9 cellular contexts compared by ENCODE assay signal in the genomic region with DNA sequence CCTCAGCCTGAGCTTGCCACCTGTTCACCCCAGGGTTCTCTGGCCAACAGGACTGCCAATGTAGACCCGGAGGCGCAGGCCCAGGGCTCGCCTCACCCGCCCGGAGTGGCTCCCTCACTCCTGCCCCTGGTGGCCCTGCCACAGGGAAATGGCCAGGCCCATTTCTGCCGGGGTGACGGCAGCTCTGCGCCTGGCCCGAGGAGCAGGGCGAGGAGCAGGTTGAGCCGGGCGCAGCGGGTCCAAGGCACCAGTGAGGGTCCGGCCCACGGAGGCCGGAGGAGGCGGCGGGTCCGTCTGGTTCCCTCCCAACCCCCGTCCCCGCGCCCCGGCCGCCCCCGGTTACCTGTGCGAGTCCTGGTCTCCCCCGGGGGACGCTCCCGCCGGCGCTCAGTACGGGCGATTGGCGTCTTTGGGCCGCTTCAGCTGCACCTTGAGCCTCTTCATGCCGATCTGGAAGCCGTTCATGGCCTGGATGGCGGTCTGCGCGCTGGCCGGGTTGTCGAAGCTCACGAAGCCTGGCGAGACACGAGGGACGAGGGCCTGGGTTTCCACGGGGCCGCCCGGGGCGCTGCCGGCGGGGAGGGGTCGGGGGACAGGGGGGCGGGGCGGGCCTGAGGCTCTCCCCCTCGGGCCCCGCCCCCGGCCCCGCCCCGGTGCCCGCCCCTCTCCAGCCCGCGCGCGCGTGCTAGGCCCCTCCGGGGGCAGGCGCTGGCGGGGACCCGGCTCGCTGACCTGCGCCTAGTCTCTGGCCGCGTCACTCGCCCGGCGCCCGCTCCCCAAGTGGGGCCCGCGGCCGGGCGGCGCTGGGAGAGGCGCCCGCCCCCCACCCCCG.
DNase-seq lines count a peak whose midpoint lies in the region; ATAC-seq, FAIRE-seq and TF ChIP-seq lines count a peak whose summit lies in the region.
"Had no signal": no experiment of that assay in that cellular context is flagged by ENCODE, and none has a peak within 500 bp of the region (broad histone marks: within the 10 kb centered on the region; RNA-seq: fewer than 3 reads in every experiment).

No MANE protein-coding gene starts in this region.

- no peaks in the 10 kb centered on the region for H3K9me3 ChIP-seq in HepG2 (ENCODE audit: low read length)

- H3K4me1 Mint-ChIP-seq in activated CD8-positive, alpha-beta T cell treated with anti-CD3 and anti-CD28 coated beads for 36 hours (ENCODE audit: low read depth) = no peaks in the 10 kb centered on the region
- H3K4me1 Mint-ChIP-seq in activated T-helper 2 cell treated with anti-CD3 and anti-CD28 coated beads, Interferon-gamma antibody, Interleukin-2, Interleukin-4, amounts not matched to agents 10 μg/mL and 5 μg/mL and 100 μg/mL, durations not matched to agents 14 hours and 24 hours and 36 hours (ENCODE audit: low read depth) = no peaks in the 10 kb centered on the region

- peaks cover 8% of the 10 kb centered on the region for H3K4me1 ChIP-seq in HepG2 (ENCODE audit: insufficient read depth, low read length)

- H3K27ac Mint-ChIP-seq in activated CD8-positive, alpha-beta T cell treated with anti-CD3 and anti-CD28 coated beads for 36 hours = no peak overlapping the region
- H3K27ac Mint-ChIP-seq in activated T-helper 2 cell treated with anti-CD3 and anti-CD28 coated beads, Interferon-gamma antibody, Interleukin-2, Interleukin-4, amounts not matched to agents 10 μg/mL and 5 μg/mL and 100 μg/mL, durations not matched to agents 14 hours and 24 hours and 36 hours = no peak overlapping the region

- H3K36me3 Mint-ChIP-seq in activated CD8-positive, alpha-beta T cell treated with anti-CD3 and anti-CD28 coated beads for 36 hours (ENCODE audit: low read depth) = no peaks in the 10 kb centered on the region
- no peaks in the 10 kb centered on the region for H3K36me3 Mint-ChIP-seq in activated T-helper 2 cell treated with anti-CD3 and anti-CD28 coated beads, Interferon-gamma antibody, Interleukin-2, Interleukin-4, amounts not matched to agents 10 μg/mL and 5 μg/mL and 100 μg/mL, durations not matched to agents 14 hours and 24 hours and 36 hours (ENCODE audit: low read depth)

- peaks cover 1 to 48% of the 10 kb centered on the region in 2 experiments; a peak in 4 of 5 replicates for H3K27me3 ChIP-seq in HepG2 (ENCODE audit: control insufficient read depth in 1 of 2, insufficient read depth in 2 of 2, low read length in 2 of 2)

- POLR2A ChIA-PET in activated CD8-positive, alpha-beta T cell treated with anti-CD3 and anti-CD28 coated beads for 36 hours (lab: Charles Lee) = no interaction called here
- POLR2A ChIA-PET in HepG2 (lab: Yijun Ruan, JAX) = no interaction called here

- TF ChIP-seq POLR2A in HepG2 (IDR thresholded peaks at IDR 0.05; ENCODE audit: insufficient read depth in 1 of 2, low read depth in 2 of 2, low read length in 2 of 2) = no peak
- TF ChIP-seq POLR2A in GM12892 (IDR thresholded peaks at IDR 0.05; ENCODE audit: low read depth, low read length) = no peak

- peak overlapping the region in 2 of 3 experiments; percentile 43 to 67; a peak in 3 of 6 replicates for H3K4me3 ChIP-seq in HepG2 (replicated peaks in 1 of 3; ENCODE audit: insufficient read depth in 1 of 3, low read depth in 2 of 3, low read length in 3 of 3)

- H3K4me3 Mint-ChIP-seq in activated CD8-positive, alpha-beta T cell treated with anti-CD3 and anti-CD28 coated beads for 36 hours = no peak overlapping the region
- H3K4me3 Mint-ChIP-seq in activated T-helper 2 cell treated with anti-CD3 and anti-CD28 coated beads, Interferon-gamma antibody, Interleukin-2, Interleukin-4, amounts not matched to agents 10 μg/mL and 5 μg/mL and 100 μg/mL, durations not matched to agents 14 hours and 24 hours and 36 hours (ENCODE audit: low read depth) = no peak overlapping the region

- no peaks in the 10 kb centered on the region for H3K9me3 Mint-ChIP-seq in activated CD8-positive, alpha-beta T cell treated with anti-CD3 and anti-CD28 coated beads for 36 hours
- H3K9me3 Mint-ChIP-seq in activated T-helper 2 cell treated with anti-CD3 and anti-CD28 coated beads, Interferon-gamma antibody, Interleukin-2, Interleukin-4, amounts not matched to agents 10 μg/mL and 5 μg/mL and 100 μg/mL, durations not matched to agents 14 hours and 24 hours and 36 hours = no peaks in the 10 kb centered on the region

- no peak overlapping the region for H3K27ac ChIP-seq in HepG2 (ENCODE audit: extremely low read length, insufficient read depth, low read length)

- TF ChIP-seq CTCF in activated CD8-positive, alpha-beta T cell treated with anti-CD3 and anti-CD28 coated beads for 36 hours (IDR thresholded peaks at IDR 0.05) = no peak
- TF ChIP-seq CTCF in HepG2 (CRISPR knock-in tag; IDR thresholded peaks at IDR 0.05) = no peak

- FAIRE-seq in HepG2 (lab: Jason Lieb, UNC) (no peak), GM12892 (lab: Jason Lieb, UNC) (no peak)
- FAIRE-seq: G401.6 had no signal

- no TSS peak for BruUV-seq in HepG2 (replicated peaks; lab: Mats Ljungman, UMichigan)

- 99% methylated on average over 16 of the region's 86 CpGs for WGBS in HepG2 (ENCODE audit: low lambda C conversion rate)

- ATAC-seq in Right ventricle myocardium inferior (peak; percentile 20), HepG2 (peak; percentile 69), GM19452 (IDR thresholded peaks at IDR 0.05; ENCODE audit: unreplicated experiment) (no peak)
- ATAC-seq in activated CD8-positive, alpha-beta T cell treated with anti-CD3 and anti-CD28 coated beads for 36 hours = peak; percentile 66

- no peak overlapping the region for H3K9ac ChIP-seq in HepG2 (ENCODE audit: insufficient read depth, low read depth, low read length)

- no peaks in the 10 kb centered on the region for H3K79me2 ChIP-seq in HepG2 (ENCODE audit: insufficient read depth, low read length)

- no peak for TF ChIP-seq RAD21 in HepG2 (CRISPR knock-in tag; IDR thresholded peaks at IDR 0.05)

- in situ Hi-C loops in HepG2 (cut with HindIII; ENCODE audit: extremely low pct_ligation_motif_present, low pct_unique_long_range_greater_than_20kb) = no loop called here

- H2AFZ ChIP-seq in HepG2 (ENCODE audit: low read length) = no peak overlapping the region

- H3K36me3 ChIP-seq in HepG2 (replicated peaks in 1 of 2; ENCODE audit: control insufficient read depth in 1 of 2, insufficient read depth in 2 of 2, low read length in 2 of 2) = no peaks in the 10 kb centered on the region

- H4K20me1 ChIP-seq in HepG2 (ENCODE audit: insufficient read depth, low read length) = 0 out of 2 replicates have a peak, but pooled peaks cover 3% of the 10 kb centered on the region

- H3K4me2 ChIP-seq in HepG2 (ENCODE audit: low read depth, low read length) = 0 out of 2 replicates have a peak overlapping the region, but pooled peaks have one; percentile 61

- DNase-seq in Right ventricle myocardium inferior (ENCODE audit: missing footprints) (no peak), cardiac septum (ENCODE audit: low spot score) (no peak), HepG2 (ENCODE audit: low spot score) (no peak), GM12892 (ENCODE audit: insufficient read length) (no peak), NCI-H748 (lab: John Stamatoyannopoulos, UW; ENCODE audit: unreplicated experiment) (no peak)
- peak; percentile 16 for DNase-seq in activated CD8-positive, alpha-beta T cell treated with anti-CD3 and anti-CD28 coated beads for 36 hours
- no peak for DNase-seq in activated T-helper 2 cell treated with anti-CD3 and anti-CD28 coated beads, Interferon-gamma antibody, Interleukin-2, Interleukin-4, amounts not matched to agents 10 μg/mL and 5 μg/mL and 100 μg/mL, durations not matched to agents 14 hours and 24 hours and 36 hours (ENCODE audit: low spot score)

- intact Hi-C loops in Right ventricle myocardium inferior (cut with DNase I) = no loop called here
- intact Hi-C loops in cardiac septum (cut with DNase I) = no loop called here
- intact Hi-C loops in activated CD8-positive, alpha-beta T cell treated with anti-CD3 and anti-CD28 coated beads for 36 hours (cut with micrococcal nuclease) = no loop called here
- intact Hi-C loops in HepG2 (cut with micrococcal nuclease; ENCODE audit: unreplicated experiment) = loop anchor here (1.0 kb wide), 1 partner anchor 90 kb away; no protein-coding TSS in a partner anchor
- intact Hi-C loops in activated T-helper 2 cell treated with anti-CD3 and anti-CD28 coated beads, Interferon-gamma antibody, Interleukin-2, Interleukin-4, amounts not matched to agents 10 μg/mL and 5 μg/mL and 100 μg/mL, durations not matched to agents 14 hours and 24 hours and 36 hours (cut with micrococcal nuclease) = no loop called here

- peaks cover 47% of the 10 kb centered on the region for H3K27me3 Mint-ChIP-seq in activated CD8-positive, alpha-beta T cell treated with anti-CD3 and anti-CD28 coated beads for 36 hours
- peaks cover 29% of the 10 kb centered on the region for H3K27me3 Mint-ChIP-seq in activated T-helper 2 cell treated with anti-CD3 and anti-CD28 coated beads, Interferon-gamma antibody, Interleukin-2, Interleukin-4, amounts not matched to agents 10 μg/mL and 5 μg/mL and 100 μg/mL, durations not matched to agents 14 hours and 24 hours and 36 hours (ENCODE audit: low read depth)

- TF ChIP-seq EP300 in HepG2 (IDR thresholded peaks at IDR 0.05; ENCODE audit: low read depth in 2 of 2, low read length in 2 of 2) (no peak), HepG2 (CRISPR knock-in tag; IDR thresholded peaks at IDR 0.05; ENCODE audit: borderline replicate concordance) (no peak)

- CTCF ChIA-PET in activated CD8-positive, alpha-beta T cell treated with anti-CD3 and anti-CD28 coated beads for 36 hours (lab: Charles Lee) = no interaction called here
- CTCF ChIA-PET in HepG2 (lab: Yijun Ruan, JAX; ENCODE audit: low intra/inter-chr PET ratio, low total read pairs) = no interaction called here

TF ChIP-seq in HepG2, 621 proteins besides CTCF, POLR2A, EP300 and RAD21 (continues in another document):
- TF ChIP-seq GMEB2 (CRISPR knock-in tag; IDR thresholded peaks at IDR 0.05; ENCODE audit: low read depth) = no peak
